ENCODE assay signal across 31 cellular contexts in the genomic region with DNA sequence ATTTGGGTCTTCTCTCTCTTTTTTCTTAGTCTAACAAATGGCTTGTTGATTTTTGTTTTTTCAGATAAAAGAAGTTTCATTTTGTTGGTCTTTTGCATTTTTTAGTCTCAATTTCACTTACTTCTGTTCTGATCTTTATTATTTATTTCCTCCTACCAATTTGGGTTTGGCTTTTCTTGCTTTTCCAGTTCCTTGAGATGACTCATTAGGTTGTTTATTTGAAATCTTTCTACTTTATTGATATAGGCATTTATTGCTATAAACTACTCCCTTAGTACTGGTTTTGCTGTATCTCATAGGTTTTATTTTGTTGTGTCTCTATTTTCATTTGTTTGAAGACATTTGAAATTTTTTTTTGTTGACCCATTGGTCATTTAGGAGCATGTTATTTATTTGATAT.
"Had no signal": no experiment of that assay in that cellular context is flagged by ENCODE, and none has a peak within 500 bp of the region (broad histone marks: within the 10 kb centered on the region; RNA-seq: fewer than 3 reads in every experiment).

No MANE protein-coding gene starts in this region.

- H3K4me3 ChIP-seq: ascending aorta, PC-9, SJCRH30, SK-N-MC had no signal

- ATAC-seq: activated CD8-positive, alpha-beta T cell treated with anti-CD3 and anti-CD28 coated beads, Interleukin-2, amount 10 ng/mL, durations not matched to agents 7 days and 5 days; Right ventricle myocardium inferior had no signal

- H3K4me1 Mint-ChIP-seq: activated CD4-positive, alpha-beta T cell treated with anti-CD3 and anti-CD28 coated beads, Interleukin-2, amount 10 ng/mL, durations not matched to agents 7 days and 5 days; activated naive CD4-positive, alpha-beta T cell treated with anti-CD3 and anti-CD28 coated beads, Interleukin-2, amount 50 U/mL, for 24 hours; activated naive CD8-positive, alpha-beta T cell treated with anti-CD3 and anti-CD28 coated beads, Interleukin-2, amount 10 ng/mL, durations not matched to agents 7 days and 5 days had no signal

- FAIRE-seq: RCC 7860, TTC549 had no signal

- H3K27ac Mint-ChIP-seq: activated CD4-positive, alpha-beta T cell treated with anti-CD3 and anti-CD28 coated beads, Interleukin-2, amount 10 ng/mL, durations not matched to agents 7 days and 5 days; activated CD8-positive, alpha-beta T cell treated with anti-CD3 and anti-CD28 coated beads, Interleukin-2, amount 10 ng/mL, durations not matched to agents 7 days and 5 days; activated naive CD4-positive, alpha-beta T cell treated with anti-CD3 and anti-CD28 coated beads, Interleukin-2, amount 50 U/mL, for 24 hours; activated naive CD8-positive, alpha-beta T cell treated with anti-CD3 and anti-CD28 coated beads, Interleukin-2, amount 10 ng/mL, durations not matched to agents 7 days and 5 days; activated T-cell treated with anti-CD3 and anti-CD28 coated beads, Interleukin-2, amount 50 U/mL, for 24 hours; activated T-helper 2 cell treated with anti-CD3 and anti-CD28 coated beads, Interferon-gamma antibody, Interleukin-2, Interleukin-4, amounts not matched to agents 10 μg/mL and 5 μg/mL and 100 μg/mL, durations not matched to agents 14 hours and 24 hours and 36 hours; T-helper 2 cell treated with Interferon-gamma antibody and Interleukin-4, amounts not matched to agents 5 μg/mL and 100 μg/mL, for 36 hours had no signal

- H3K9me3 ChIP-seq: SJCRH30 had no signal

- H3K36me3 Mint-ChIP-seq: activated naive CD4-positive, alpha-beta T cell treated with anti-CD3 and anti-CD28 coated beads, Interleukin-2, amount 50 U/mL, for 24 hours; activated naive CD8-positive, alpha-beta T cell treated with anti-CD3 and anti-CD28 coated beads, Interleukin-2, amount 10 ng/mL, durations not matched to agents 7 days and 5 days had no signal

- H3K4me3 Mint-ChIP-seq: activated CD4-positive, alpha-beta T cell treated with anti-CD3 and anti-CD28 coated beads, Interleukin-2, amount 10 ng/mL, durations not matched to agents 7 days and 5 days; activated CD8-positive, alpha-beta T cell treated with anti-CD3 and anti-CD28 coated beads, Interleukin-2, amount 10 ng/mL, durations not matched to agents 7 days and 5 days; activated naive CD4-positive, alpha-beta T cell treated with anti-CD3 and anti-CD28 coated beads, Interleukin-2, amount 50 U/mL, for 24 hours; activated naive CD8-positive, alpha-beta T cell treated with anti-CD3 and anti-CD28 coated beads, Interleukin-2, amount 10 ng/mL, durations not matched to agents 7 days and 5 days; activated T-cell treated with anti-CD3 and anti-CD28 coated beads, Interleukin-2, amount 50 U/mL, for 24 hours; T-helper 2 cell treated with Interferon-gamma antibody and Interleukin-4, amounts not matched to agents 5 μg/mL and 100 μg/mL, for 36 hours had no signal

- H3K27ac ChIP-seq: ascending aorta, KMS-11, PC-9, RWPE1, SJCRH30, SK-N-MC had no signal

- H3K4me1 ChIP-seq: SJCRH30 had no signal

- H3K36me3 ChIP-seq: ascending aorta, SJCRH30 had no signal

- H3K27me3 ChIP-seq: ascending aorta, SJCRH30 had no signal

- DNase-seq: activated CD4-positive, alpha-beta T cell treated with anti-CD3 and anti-CD28 coated beads, Interleukin-2, amount 10 ng/mL, durations not matched to agents 7 days and 5 days; activated CD4-positive, alpha-beta T cell treated with anti-CD3 and anti-CD28 coated beads, Interleukin-2, amount 50 U/mL, for 48 hours; activated CD8-positive, alpha-beta T cell treated with anti-CD3 and anti-CD28 coated beads, Interleukin-2, amount 10 ng/mL, durations not matched to agents 7 days and 5 days; activated gamma-delta T cell; activated naive CD4-positive, alpha-beta T cell treated with Interleukin-2 at 50 U/mL for 16 hours; activated naive CD8-positive, alpha-beta T cell treated with anti-CD3 and anti-CD28 coated beads, Interleukin-2, amount 10 ng/mL, durations not matched to agents 7 days and 5 days; activated T-cell treated with anti-CD3 and anti-CD28 coated beads, Interleukin-2, amount 50 U/mL, for 24 hours; amygdala; NCI-H1092 treated with DMSO at 0.1 percent for 48 hours; NCI-H1417; NCI-H146; NCI-H187; NCI-H2029 treated with DMSO at 0.1 percent for 48 hours; NCI-H2107; NCI-H2171; NCI-H510A; NCI-H526; NCI-H748 treated with DMSO at 0.1 percent for 48 hours; NK-92 treated with Interleukin-12 subunit alpha and Interleukin-12 subunit beta, amount 100 ng/mL, for 24 hours; PC-9; SJCRH30 had no signal
